11 cellular contexts compared by ENCODE assay signal in the genomic region with DNA sequence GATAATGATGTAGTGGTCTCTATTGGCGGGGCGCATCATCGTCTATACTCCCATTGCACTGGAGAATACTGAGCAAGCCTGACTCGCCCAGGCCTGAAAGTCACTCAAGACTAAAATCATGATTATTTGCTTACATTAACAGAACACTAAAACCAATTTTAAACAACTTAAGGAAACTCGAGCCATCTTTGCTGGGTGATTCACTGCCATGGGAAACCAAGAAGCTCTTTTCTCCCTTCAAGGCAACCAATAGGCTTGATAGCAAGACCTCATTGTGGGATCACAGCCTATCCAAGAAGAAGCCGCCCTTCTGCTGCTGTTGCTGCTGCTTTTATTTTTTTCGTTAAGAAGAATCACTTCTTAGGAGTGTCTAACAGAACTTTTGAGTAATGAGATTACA.
A peak's percentile ranks its signal among the peaks of the same experiment; 100 is the strongest.
DNase-seq lines count a peak whose midpoint lies in the region; ATAC-seq and TF ChIP-seq lines count a peak whose summit lies in the region.
"Had no signal": no experiment of that assay in that cellular context is flagged by ENCODE, and none has a peak within 500 bp of the region (broad histone marks: within the 10 kb centered on the region; RNA-seq: fewer than 3 reads in every experiment).

No MANE protein-coding gene starts in this region.

- no peak overlapping the region for H3K27ac ChIP-seq in MM.1S (ENCODE audit: low read length)
- H3K27ac ChIP-seq: prostate gland had no signal

- H3K4me1 Mint-ChIP-seq in activated CD4-positive, alpha-beta T cell treated with anti-CD3 and anti-CD28 coated beads for 36 hours, result peaks cover 96% of the 10 kb centered on the region
- H3K4me1 Mint-ChIP-seq in activated CD4-positive, alpha-beta T cell treated with anti-CD3 and anti-CD28 coated beads, Interleukin-2, amount 10 ng/mL, durations not matched to agents 7 days and 5 days, result peaks cover 63% of the 10 kb centered on the region
- H3K4me1 Mint-ChIP-seq in T-helper 17 cell, result peaks cover 59% of the 10 kb centered on the region
- H3K4me1 Mint-ChIP-seq in stimulated activated naive CD8-positive, alpha-beta T cell treated with anti-CD3 and anti-CD28 coated beads, Interleukin-15, amount 100 ng/mL, for 72 hours, result peaks cover 94% of the 10 kb centered on the region

- no peak overlapping the region for H3K4me3 ChIP-seq in MM.1S (ENCODE audit: low read length)
- H3K4me3 ChIP-seq: prostate gland had no signal

- TF ChIP-seq CTCF in MM.1S (IDR thresholded peaks at IDR 0.05; ENCODE audit: low read length), result no peak

- peak; percentile 28 for DNase-seq in activated CD4-positive, alpha-beta T cell treated with anti-CD3 and anti-CD28 coated beads for 36 hours
- DNase-seq in activated CD4-positive, alpha-beta T cell treated with anti-CD3 and anti-CD28 coated beads, Interleukin-2, amount 10 ng/mL, durations not matched to agents 7 days and 5 days, result no peak
- DNase-seq in T-helper 17 cell (no peak), fibroblast of the conjunctiva (ENCODE audit: low read depth) (peak; percentile 91), MM.1S (no peak)
- no peak for DNase-seq in stimulated activated naive CD8-positive, alpha-beta T cell treated with anti-CD3 and anti-CD28 coated beads, Interleukin-15, amount 100 ng/mL, for 72 hours
- no peak for DNase-seq in stimulated activated CD4-positive, alpha-beta T cell treated with anti-CD3 and anti-CD28 coated beads, Interleukin-1b, Interleukin-23, amount 100 ng/mL, for 48 hours
- DNase-seq: NCI-H1417 treated with DMSO at 0.1 percent for 48 hours; stimulated activated CD8-positive, alpha-beta memory T cell treated with anti-CD3 and anti-CD28 coated beads, Interleukin-4, amount 100 ng/mL, for 48 hours had no signal

- H3K9me3 ChIP-seq in T-helper 17 cell (ENCODE audit: control insufficient read depth, low read length, poor library complexity, severe bottlenecking), result no peaks in the 10 kb centered on the region
- H3K9me3 ChIP-seq in MM.1S (replicated peaks; ENCODE audit: insufficient read depth, low read length), result no peaks in the 10 kb centered on the region
- H3K9me3 ChIP-seq: prostate gland had no signal

- intact Hi-C loops in activated CD4-positive, alpha-beta T cell treated with anti-CD3 and anti-CD28 coated beads for 36 hours (cut with DNase I, micrococcal nuclease), result no loop called here

- CTCF ChIA-PET in activated CD4-positive, alpha-beta T cell treated with anti-CD3 and anti-CD28 coated beads for 36 hours (lab: Charles Lee), result no interaction called here
- CTCF ChIA-PET in activated CD4-positive, alpha-beta T cell treated with anti-CD3 and anti-CD28 coated beads, Interleukin-2, amount 10 ng/mL, durations not matched to agents 7 days and 5 days (lab: Charles Lee), result no interaction called here

- no peaks in the 10 kb centered on the region for H3K79me2 ChIP-seq in MM.1S (ENCODE audit: low read length)

- no peaks in the 10 kb centered on the region for H3K9me2 ChIP-seq in MM.1S (replicated peaks; ENCODE audit: insufficient read depth, low read length)

- POLR2A ChIA-PET in activated CD4-positive, alpha-beta T cell treated with anti-CD3 and anti-CD28 coated beads for 36 hours (lab: Charles Lee), result interaction anchor here (0.6 kb wide), 1 partner anchor 24 kb away, joined by 3 read pairs; no protein-coding TSS in a partner anchor
- POLR2A ChIA-PET in activated CD4-positive, alpha-beta T cell treated with anti-CD3 and anti-CD28 coated beads, Interleukin-2, amount 10 ng/mL, durations not matched to agents 7 days and 5 days (lab: Charles Lee), result no interaction called here

- H2AFZ ChIP-seq in MM.1S (ENCODE audit: low read length), result no peak overlapping the region

- H3K36me3 ChIP-seq in MM.1S (replicated peaks; ENCODE audit: insufficient read depth, low read length), result no peaks in the 10 kb centered on the region
- H3K36me3 ChIP-seq: prostate gland had no signal

- no peaks in the 10 kb centered on the region for H3K4me1 ChIP-seq in MM.1S (ENCODE audit: low read length)

- H3K27ac Mint-ChIP-seq in activated CD4-positive, alpha-beta T cell treated with anti-CD3 and anti-CD28 coated beads for 36 hours, result peak overlapping the region; percentile 76
- H3K27ac Mint-ChIP-seq in activated CD4-positive, alpha-beta T cell treated with anti-CD3 and anti-CD28 coated beads, Interleukin-2, amount 10 ng/mL, durations not matched to agents 7 days and 5 days, result no peak overlapping the region
- peak overlapping the region; percentile 89 for H3K27ac Mint-ChIP-seq in T-helper 17 cell
- H3K27ac Mint-ChIP-seq in stimulated activated naive CD8-positive, alpha-beta T cell treated with anti-CD3 and anti-CD28 coated beads, Interleukin-15, amount 100 ng/mL, for 72 hours, result peak overlapping the region in 1 of 2 donors; percentile 49

- no peak overlapping the region for H3K4me3 Mint-ChIP-seq in activated CD4-positive, alpha-beta T cell treated with anti-CD3 and anti-CD28 coated beads for 36 hours
- H3K4me3 Mint-ChIP-seq in activated CD4-positive, alpha-beta T cell treated with anti-CD3 and anti-CD28 coated beads, Interleukin-2, amount 10 ng/mL, durations not matched to agents 7 days and 5 days, result no peak overlapping the region
- no peak overlapping the region for H3K4me3 Mint-ChIP-seq in T-helper 17 cell
- peak overlapping the region; percentile 41 for H3K4me3 Mint-ChIP-seq in stimulated activated naive CD8-positive, alpha-beta T cell treated with anti-CD3 and anti-CD28 coated beads, Interleukin-15, amount 100 ng/mL, for 72 hours

- no peaks in the 10 kb centered on the region for H3K27me3 ChIP-seq in MM.1S (replicated peaks; ENCODE audit: insufficient read depth, low read length)

- no peaks in the 10 kb centered on the region for H4K20me1 ChIP-seq in MM.1S (ENCODE audit: insufficient read depth, low read length)

- H3K27me3 Mint-ChIP-seq in activated CD4-positive, alpha-beta T cell treated with anti-CD3 and anti-CD28 coated beads for 36 hours, result no peaks in the 10 kb centered on the region
- no peaks in the 10 kb centered on the region for H3K27me3 Mint-ChIP-seq in activated CD4-positive, alpha-beta T cell treated with anti-CD3 and anti-CD28 coated beads, Interleukin-2, amount 10 ng/mL, durations not matched to agents 7 days and 5 days
- H3K27me3 Mint-ChIP-seq in T-helper 17 cell, result no peaks in the 10 kb centered on the region
- H3K27me3 Mint-ChIP-seq in stimulated activated naive CD8-positive, alpha-beta T cell treated with anti-CD3 and anti-CD28 coated beads, Interleukin-15, amount 100 ng/mL, for 72 hours, result no peaks in the 10 kb centered on the region

- no peak overlapping the region for H3K9ac ChIP-seq in MM.1S (ENCODE audit: low read length)

- no peak overlapping the region for H3K4me2 ChIP-seq in MM.1S (ENCODE audit: low read depth, low read length)

- H3K9me3 Mint-ChIP-seq in activated CD4-positive, alpha-beta T cell treated with anti-CD3 and anti-CD28 coated beads for 36 hours (ENCODE audit: low read depth), result no peaks in the 10 kb centered on the region
- no peaks in the 10 kb centered on the region for H3K9me3 Mint-ChIP-seq in activated CD4-positive, alpha-beta T cell treated with anti-CD3 and anti-CD28 coated beads, Interleukin-2, amount 10 ng/mL, durations not matched to agents 7 days and 5 days
- H3K9me3 Mint-ChIP-seq in stimulated activated naive CD8-positive, alpha-beta T cell treated with anti-CD3 and anti-CD28 coated beads, Interleukin-15, amount 100 ng/mL, for 72 hours, result no peaks in the 10 kb centered on the region

- ATAC-seq in activated CD4-positive, alpha-beta T cell treated with anti-CD3 and anti-CD28 coated beads for 36 hours, result peak; percentile 21
- ATAC-seq in T-helper 17 cell (no peak), HG02610 (IDR thresholded peaks at IDR 0.05; ENCODE audit: unreplicated experiment) (no peak)
- ATAC-seq in stimulated activated naive CD8-positive, alpha-beta T cell treated with anti-CD3 and anti-CD28 coated beads, Interleukin-15, amount 100 ng/mL, for 72 hours, result no peak

- H3K36me3 Mint-ChIP-seq in activated CD4-positive, alpha-beta T cell treated with anti-CD3 and anti-CD28 coated beads for 36 hours (ENCODE audit: low read depth), result peaks cover 68% of the 10 kb centered on the region
- H3K36me3 Mint-ChIP-seq in activated CD4-positive, alpha-beta T cell treated with anti-CD3 and anti-CD28 coated beads, Interleukin-2, amount 10 ng/mL, durations not matched to agents 7 days and 5 days (ENCODE audit: low read depth), result peaks cover 55% of the 10 kb centered on the region
- peaks cover 3% of the 10 kb centered on the region for H3K36me3 Mint-ChIP-seq in T-helper 17 cell (ENCODE audit: low read depth)

- no peaks in the 10 kb centered on the region for H3F3A ChIP-seq in MM.1S (ENCODE audit: insufficient read depth, low read length)

Comparison
In these comparisons a context has a peak if more than half of its experiments do, and no peak if none do; other contexts are left out.
1. DNase-seq: peak in activated CD4-positive, alpha-beta T cell treated with anti-CD3 and anti-CD28 coated beads for 36 hours (single experiment) and fibroblast of the conjunctiva (single experiment); none in activated CD4-positive, alpha-beta T cell treated with anti-CD3 and anti-CD28 coated beads, Interleukin-2, amount 10 ng/mL, durations not matched to agents 7 days and 5 days (single experiment), T-helper 17 cell (0 of 3), stimulated activated naive CD8-positive, alpha-beta T cell treated with anti-CD3 and anti-CD28 coated beads, Interleukin-15, amount 100 ng/mL, for 72 hours (0 of 2), stimulated activated CD4-positive, alpha-beta T cell treated with anti-CD3 and anti-CD28 coated beads, Interleukin-1b, Interleukin-23, amount 100 ng/mL, for 48 hours (single experiment) and MM.1S (single experiment).
2. H3K4me3 Mint-ChIP-seq: peak in stimulated activated naive CD8-positive, alpha-beta T cell treated with anti-CD3 and anti-CD28 coated beads, Interleukin-15, amount 100 ng/mL, for 72 hours (2 of 2); none in activated CD4-positive, alpha-beta T cell treated with anti-CD3 and anti-CD28 coated beads for 36 hours (single experiment), activated CD4-positive, alpha-beta T cell treated with anti-CD3 and anti-CD28 coated beads, Interleukin-2, amount 10 ng/mL, durations not matched to agents 7 days and 5 days (single experiment) and T-helper 17 cell (single experiment).